In genomic region chr11:797300-798092, GRCh38 we compare ENCODE assay signal across 8 cellular contexts. TPM values are rescaled to one million over a fixed set of nuclear protein-coding genes. Genes with fewer than 3 reads are reported as not detected.
DNase-seq lines count a peak whose midpoint lies in the region; ATAC-seq and TF ChIP-seq lines count a peak whose summit lies in the region.

No MANE protein-coding gene starts in this region.

- ATAC-seq in GM18861 (IDR thresholded peaks at IDR 0.05; ENCODE audit: unreplicated experiment) (peak; percentile 32), HG03135 (IDR thresholded peaks at IDR 0.05; ENCODE audit: unreplicated experiment) (peak; percentile 40)

- TF ChIP-seq CTCF in kidney epithelial cell (IDR thresholded peaks at IDR 0.05; ENCODE audit: insufficient read depth, low read length, poor library complexity, severe bottlenecking): no peak

- DNase-seq in A172 (ENCODE audit: low spot score) (peak; percentile 85), NCI-H2227 treated with DMSO at 0.1 percent for 48 hours (lab: John Stamatoyannopoulos, UW) (peak; percentile 90), caudate nucleus (lab: John Stamatoyannopoulos, UW) (peak in 51 of 61 donors; percentile 26 to 88 (median 70)), kidney epithelial cell (ENCODE audit: low read depth) (no peak)
- peak; percentile 52 for DNase-seq in activated CD4-positive, CD25-positive, alpha-beta regulatory T cell treated with anti-CD3 and anti-CD28 coated beads, Interleukin-2, amount 50 U/mL, for 16 hours (ENCODE audit: low read depth, low spot score)
- peak; percentile 86 for DNase-seq in stimulated activated CD4-positive, alpha-beta T cell treated with anti-CD3 and anti-CD28 coated beads, Interleukin-15, amount 100 ng/mL, for 24 hours

- H3K27ac ChIP-seq in caudate nucleus (ENCODE audit: low read depth, low read length): peak overlapping the region; percentile 78

- H3K4me3 ChIP-seq in kidney epithelial cell (ENCODE audit: low read depth, low read length): peak overlapping the region; percentile 71

- no peaks in the 10 kb centered on the region for H3K27me3 ChIP-seq in kidney epithelial cell (ENCODE audit: control insufficient read depth, insufficient read depth, low read length)

- H3K36me3 ChIP-seq in kidney epithelial cell (ENCODE audit: control insufficient read depth, insufficient read depth, low read length): no peaks in the 10 kb centered on the region

RNA-seq across cellular contexts. Expression of gene SLC25A22, which starts 0.6 kb away (rescaled TPM):
- 43.7 and 46.5 TPM in 2 replicates for total RNA-seq in A172 (2014; rRNA removed; shearing (Covaris generic))
- 17.1 and 19.8 TPM in 2 replicates for total RNA-seq in kidney epithelial cell

RNA-seq across cellular contexts. Expression of gene PIDD1, which starts 7.5 kb away (rescaled TPM):
- 5.7 and 6.0 TPM in 2 replicates for total RNA-seq in A172 (2014; rRNA removed; shearing (Covaris generic))
- 31.1 and 36.2 TPM in 2 replicates for total RNA-seq in kidney epithelial cell

RNA-seq across cellular contexts. Expression of gene CEND1, which starts 7.6 kb away (rescaled TPM):
- not detected in 2 replicates for total RNA-seq in A172 (2014; rRNA removed; shearing (Covaris generic))
- total RNA-seq in kidney epithelial cell: 0.25 TPM in 1 of 2 replicates, not detected in the other

RNA-seq across cellular contexts. Expression of gene RPLP2, which starts 12.3 kb away (rescaled TPM):
- 399 and 585 TPM in 2 replicates for total RNA-seq in A172 (2014; rRNA removed; shearing (Covaris generic))
- total RNA-seq in kidney epithelial cell: 708 and 1,183 TPM in 2 replicates

RNA-seq across cellular contexts. Expression of gene GATD1, which starts 20.2 kb away (rescaled TPM):
- total RNA-seq in A172 (2014; rRNA removed; shearing (Covaris generic)): 33.7 and 42.7 TPM in 2 replicates
- total RNA-seq in kidney epithelial cell: 27.6 and 54.9 TPM in 2 replicates
